In the genomic region with DNA sequence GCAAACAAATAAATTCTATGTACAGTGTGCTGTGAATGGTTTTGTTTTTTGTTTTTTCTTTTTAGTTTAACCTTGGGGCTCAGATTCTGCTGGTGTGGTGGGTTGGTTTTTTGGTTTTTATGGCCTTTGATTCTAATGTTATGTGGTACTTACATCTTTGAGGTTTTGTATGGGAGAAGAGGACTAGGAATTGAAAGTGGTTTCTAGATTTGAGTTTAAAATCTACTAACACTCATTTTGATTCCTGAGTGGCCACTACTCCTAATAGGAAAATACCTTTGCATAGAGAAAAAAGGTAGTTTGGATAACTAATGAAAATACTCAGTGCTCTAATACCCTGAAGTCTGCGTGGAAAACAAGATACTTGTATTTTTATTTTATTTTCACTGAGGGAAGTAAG, we compare ENCODE assay signal across 8 cellular contexts.
A peak's percentile ranks its signal among the peaks of the same experiment; 100 is the strongest.
DNase-seq lines count a peak whose midpoint lies in the region; ATAC-seq, FAIRE-seq and TF ChIP-seq lines count a peak whose summit lies in the region.

No MANE protein-coding gene starts in this region.

- RAD21 ChIA-PET in GM12878 (lab: Charles Lee; ENCODE audit: unreplicated experiment): interaction anchor here (1.7 to 3.3 kb wide), 7 partner anchors 20 to 193 kb away, joined by 4 to 22 read pairs (median 10); partner anchors contain the start of gene MON2

- H3K4me3 ChIP-seq in right atrium auricular region: peak overlapping the region; percentile 65 to 79
- H3K4me3 ChIP-seq in GM12878: peak overlapping the region; percentile 77
- H3K4me3 ChIP-seq in mesendoderm (ENCODE audit: low read length): peak overlapping the region; percentile 96
- H3K4me3 ChIP-seq in vagina: peak overlapping the region; percentile 68 to 73

- no peak for TF ChIP-seq RAD21 in GM12878 (IDR thresholded peaks at IDR 0.05; ENCODE audit: insufficient read depth, low read depth, low read length)

- in situ Hi-C loops in GM12878 (cut with MboI): no loop called here

- POLR2A ChIA-PET in GM12878 (lab: Charles Lee): interaction anchor here (1.7 kb wide), 1 partner anchor 37 kb away, joined by 7 read pairs; no protein-coding TSS in a partner anchor

- H3K27ac ChIP-seq in right atrium auricular region (peak overlapping the region; percentile 4 to 100), GM12878 (ENCODE audit: control insufficient read depth, insufficient read depth) (peak overlapping the region; percentile 99), mesendoderm (ENCODE audit: low read depth, low read length) (no peak overlapping the region), vagina (peak overlapping the region; percentile 99)

- H4K20me1 ChIP-seq in GM12878 (ENCODE audit: control insufficient read depth, insufficient read depth): no peaks in the 10 kb centered on the region

- no peak overlapping the region for H4K5ac ChIP-seq in mesendoderm (ENCODE audit: low read length)

- H3K36me3 ChIP-seq in right atrium auricular region: no peaks in the 10 kb centered on the region
- H3K36me3 ChIP-seq in GM12878 (ENCODE audit: control insufficient read depth in 2 of 2, insufficient read depth in 2 of 2, low read length in 1 of 2): no peaks in the 10 kb centered on the region; a peak in 1 of 4 replicates
- no peaks in the 10 kb centered on the region for H3K36me3 ChIP-seq in mesendoderm (ENCODE audit: control insufficient read depth, insufficient read depth, low read length)
- no peaks in the 10 kb centered on the region for H3K36me3 ChIP-seq in vagina

- ATAC-seq in Right ventricle myocardium inferior (no peak), GM12878 (no peak)

- H3K18ac ChIP-seq in mesendoderm (ENCODE audit: low read length): no peak overlapping the region

- H2AFZ ChIP-seq in GM12878 (ENCODE audit: control insufficient read depth, low read depth, low read length): no peak overlapping the region

- FAIRE-seq in GM12878 (lab: Jason Lieb, UNC): no peak

- no peak overlapping the region for H2AK5ac ChIP-seq in mesendoderm (ENCODE audit: low read length)

- no peak for TF ChIP-seq POLR2A in GM12878 (IDR thresholded peaks at IDR 0.05; ENCODE audit: low read depth, low read length)
- TF ChIP-seq POLR2A in vagina (IDR thresholded peaks at IDR 0.05): no peak

- no TSS peak for BruUV-seq in GM12878 (replicated peaks; lab: Mats Ljungman, UMichigan)

- SMC1A ChIA-PET in GM12878 (lab: Charles Lee; ENCODE audit: uncharacterized antibody, unreplicated experiment): interaction anchor here (1.0 to 3.1 kb wide), 8 partner anchors 12 to 194 kb away, joined by 3 to 13 read pairs (median 3); no protein-coding TSS in a partner anchor

- H3K4me2 ChIP-seq in GM12878 (ENCODE audit: control insufficient read depth, insufficient read depth): peak overlapping the region; percentile 83
- peak overlapping the region; percentile 20 for H3K4me2 ChIP-seq in mesendoderm (ENCODE audit: low read length)

- H3K9me3 ChIP-seq in right atrium auricular region: no peaks in the 10 kb centered on the region
- no peaks in the 10 kb centered on the region for H3K9me3 ChIP-seq in GM12878 (replicated peaks; ENCODE audit: control insufficient read depth, insufficient read depth, low read length)
- no peaks in the 10 kb centered on the region for H3K9me3 ChIP-seq in vagina

- H3K4me1 ChIP-seq in right atrium auricular region (peaks cover 0 to 19% of the 10 kb centered on the region in 2 donors), GM12878 (ENCODE audit: control insufficient read depth, insufficient read depth, low read length) (peaks cover 17% of the 10 kb centered on the region; the same call in 1 of the 2 replicates), mesendoderm (ENCODE audit: control insufficient read depth, low read depth, low read length) (peaks cover 5% of the 10 kb centered on the region), vagina (peaks cover 33% of the 10 kb centered on the region)

- peak overlapping the region; percentile 77 for H3K56ac ChIP-seq in mesendoderm (ENCODE audit: low read length)

- no peak for TF ChIP-seq CTCF in right atrium auricular region (IDR thresholded peaks at IDR 0.05)
- TF ChIP-seq CTCF in GM12878 (IDR thresholded peaks at IDR 0.05 in 2 of 3, conservative IDR thresholded peaks at IDR 0.05 in 1 of 3; ENCODE audit: control insufficient read depth in 2 of 3, extremely low read depth in 1 of 3, insufficient read depth in 1 of 3, low read depth in 3 of 3, low read length in 3 of 3): no peak
- no peak for TF ChIP-seq CTCF in vagina (IDR thresholded peaks at IDR 0.05)

- H3K9ac ChIP-seq in GM12878 (ENCODE audit: control insufficient read depth, insufficient read depth, low read length) (peak overlapping the region; percentile 99), mesendoderm (ENCODE audit: low read length) (peak overlapping the region; percentile 99)

- 0% methylated on average over 1 of the region's 1 CpG for WGBS in GM12878 (ENCODE audit: insufficient coverage, insufficient replicate concordance, low lambda C conversion rate, missing lambda C conversion rate)
- no CpG with 5 or more reads among the region's 1 CpG for WGBS in mesendoderm (ENCODE audit: extremely low coverage, insufficient coverage, low lambda C conversion rate)

- intact Hi-C loops in Right ventricle myocardium inferior (cut with DNase I): loop anchor here (5.0 to 10.0 kb wide), 2 partner anchors 98 to 330 kb away; partner anchors contain the start of gene PPM1H
- intact Hi-C loops in GM12878 (cut with micrococcal nuclease; ENCODE audit: unreplicated experiment): loop anchor here (5.0 to 10.0 kb wide), 2 partner anchors 128 to 700 kb away; no protein-coding TSS in a partner anchor
- intact Hi-C loops in vagina (cut with DNase I): loop anchor here (5.0 to 10.0 kb wide), 2 partner anchors 120 to 188 kb away; no protein-coding TSS in a partner anchor
- intact Hi-C loops in posterior cingulate gyrus (cut with DNase I): loop anchor here (10.0 kb wide), 2 partner anchors 110 to 330 kb away; partner anchors contain the start of gene PPM1H

- no peak overlapping the region for H2BK15ac ChIP-seq in mesendoderm (replicated peaks; ENCODE audit: low read depth)

- H3K79me2 ChIP-seq in GM12878 (ENCODE audit: control insufficient read depth, insufficient read depth, low read length) (peaks cover 36% of the 10 kb centered on the region), mesendoderm (ENCODE audit: control insufficient read depth, insufficient read depth, low read length) (peaks cover 38% of the 10 kb centered on the region)

- peaks cover 4% of the 10 kb centered on the region for H3K79me1 ChIP-seq in mesendoderm (ENCODE audit: low read length)

- no peak overlapping the region for H2BK5ac ChIP-seq in mesendoderm (ENCODE audit: low read length)

- no peak overlapping the region for H3K4ac ChIP-seq in mesendoderm (ENCODE audit: low read depth, low read length)

- no peak overlapping the region for H4K8ac ChIP-seq in mesendoderm (ENCODE audit: low read depth, low read length)

- TF ChIP-seq EP300 in GM12878 (IDR thresholded peaks at IDR 0.05; ENCODE audit: borderline replicate concordance in 1 of 2, control insufficient read depth in 1 of 2, low read depth in 2 of 2, low read length in 2 of 2): no peak

- H3K27me3 ChIP-seq in right atrium auricular region (no peaks in the 10 kb centered on the region), GM12878 (replicated peaks in 1 of 2; ENCODE audit: control insufficient read depth in 2 of 2, insufficient read depth in 2 of 2, low read length in 1 of 2) (no peaks in the 10 kb centered on the region), mesendoderm (ENCODE audit: insufficient read depth, low read length, poor library complexity) (no peaks in the 10 kb centered on the region), vagina (no peaks in the 10 kb centered on the region)

- H3K23ac ChIP-seq in mesendoderm (ENCODE audit: low read length): no peak overlapping the region

- DNase-seq in right atrium auricular region (ENCODE audit: low spot score) (no peak), Right ventricle myocardium inferior (ENCODE audit: missing footprints) (no peak), GM12878 (ENCODE audit: low read depth, low spot score) (no peak), mesendoderm (no peak), vagina (ENCODE audit: extremely low spot score in 2 of 2) (no peak), posterior cingulate gyrus (no peak), inferior parietal cortex (ENCODE audit: extremely low spot score) (no peak), NOMO-1 treated with dmso at 0.1 percent for 144 hours (lab: John Stamatoyannopoulos, UW; ENCODE audit: unreplicated experiment) (no peak)

- CTCF ChIA-PET in GM12878 (lab: Yijun Ruan, JAX): interaction anchor here (1.0 to 2.7 kb wide), 5 partner anchors 11 to 193 kb away, joined by 3 to 35 read pairs (median 8); no protein-coding TSS in a partner anchor

- H2BK120ac ChIP-seq in mesendoderm (ENCODE audit: low read depth, low read length): no peak overlapping the region

TF ChIP-seq in GM12878, 131 proteins besides CTCF, POLR2A, EP300 and RAD21 (continues in another document):
- TF ChIP-seq RCOR1 (conservative IDR thresholded peaks at IDR 0.05; ENCODE audit: low read depth, low read length): no peak
- TF ChIP-seq CEBPB (IDR thresholded peaks at IDR 0.05; ENCODE audit: borderline replicate concordance in 1 of 2, low read depth in 2 of 2, low read length in 2 of 2): no peak
- no peak for TF ChIP-seq STAT1 (conservative IDR thresholded peaks at IDR 0.05)
- TF ChIP-seq CBFB (IDR thresholded peaks at IDR 0.05; ENCODE audit: low read depth): peak; percentile 44; the same call in 1 of the 2 replicates
